1 cellular context compared by ENCODE assay signal in genomic region chr11:122756417-122756816, GRCh38.
TF ChIP-seq lines count a peak whose summit lies in the region.

No MANE protein-coding gene starts in this region.

TF ChIP-seq in SK-N-SH treated with all-trans-retinoic acid at 6 μM for 48 hours, 23 proteins besides CTCF, POLR2A, EP300 and RAD21 (continued from another document):
- TF ChIP-seq CREB5 (CRISPR knock-in tag; IDR thresholded peaks at IDR 0.05; ENCODE audit: low read depth) (no peak), CSDC2 (CRISPR knock-in tag; IDR thresholded peaks at IDR 0.05) (no peak), ZFP3 (CRISPR knock-in tag; IDR thresholded peaks at IDR 0.05) (no peak), TSHZ2 (CRISPR knock-in tag; IDR thresholded peaks at IDR 0.05) (no peak), TOX (CRISPR knock-in tag; IDR thresholded peaks at IDR 0.05; ENCODE audit: borderline replicate concordance) (no peak), TCF4 (CRISPR knock-in tag; IDR thresholded peaks at IDR 0.05; ENCODE audit: borderline replicate concordance) (no peak)
TF ChIP-seq in SK-N-SH treated with all-trans-retinoic acid at 6 μM for 48 hours: peak in this region for 0.
